In the genomic region with DNA sequence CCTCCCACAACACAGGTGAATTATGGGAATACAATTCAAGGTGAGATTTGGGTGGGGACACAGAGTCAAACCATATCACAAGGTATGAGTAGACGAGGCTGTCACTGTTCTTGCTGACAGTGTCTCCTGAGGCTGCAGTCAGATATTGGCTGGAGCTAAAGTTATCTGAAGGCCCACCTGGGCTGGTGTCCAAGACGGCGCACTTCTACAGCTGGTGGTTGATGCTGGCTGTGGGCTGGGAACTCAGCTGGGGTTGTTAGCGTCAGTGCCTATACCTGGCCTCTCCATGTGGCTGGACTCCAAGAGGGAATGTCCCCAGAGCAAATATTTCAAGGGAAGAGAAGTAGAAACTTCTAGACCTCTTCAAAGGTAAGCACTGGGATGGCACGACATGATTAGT, we compare ENCODE assay signal across 32 cellular contexts.
"Had no signal": no experiment of that assay in that cellular context is flagged by ENCODE, and none has a peak within 500 bp of the region (broad histone marks: within the 10 kb centered on the region; RNA-seq: fewer than 3 reads in every experiment).

No MANE protein-coding gene starts in this region.

- H3K36me3 Mint-ChIP-seq: activated CD8-positive, alpha-beta memory T cell treated with anti-CD3 and anti-CD28 coated beads, Interleukin-2, amount 10 ng/mL, durations not matched to agents 7 days and 5 days; activated naive CD8-positive, alpha-beta T cell; T-cell had no signal

- H3K27ac Mint-ChIP-seq: activated CD4-positive, alpha-beta memory T cell treated with anti-CD3 and anti-CD28 coated beads, Interleukin-2, amount 10 ng/mL, durations not matched to agents 7 days and 5 days; activated CD8-positive, alpha-beta memory T cell treated with anti-CD3 and anti-CD28 coated beads, Interleukin-2, amount 10 ng/mL, durations not matched to agents 7 days and 5 days; activated naive CD8-positive, alpha-beta T cell; activated naive CD8-positive, alpha-beta T cell treated with anti-CD3 and anti-CD28 coated beads, Interleukin-2, amount 50 U/mL, for 24 hours; T-helper 17 cell had no signal

- H3K27ac ChIP-seq: brain microvascular endothelial cell, Peyer's patch, WERI-Rb-1 had no signal

- H3K36me3 ChIP-seq: brain microvascular endothelial cell, Peyer's patch, WERI-Rb-1 had no signal

- H3K9me3 Mint-ChIP-seq: central memory CD8-positive, alpha-beta T cell had no signal

- H3K4me3 Mint-ChIP-seq: activated CD4-positive, alpha-beta memory T cell treated with anti-CD3 and anti-CD28 coated beads, Interleukin-2, amount 10 ng/mL, durations not matched to agents 7 days and 5 days; activated CD8-positive, alpha-beta memory T cell treated with anti-CD3 and anti-CD28 coated beads, Interleukin-2, amount 10 ng/mL, durations not matched to agents 7 days and 5 days; activated naive CD8-positive, alpha-beta T cell; activated naive CD8-positive, alpha-beta T cell treated with anti-CD3 and anti-CD28 coated beads, Interleukin-2, amount 50 U/mL, for 24 hours; central memory CD8-positive, alpha-beta T cell; T-cell; T-helper 17 cell had no signal

- ATAC-seq: activated CD8-positive, alpha-beta memory T cell treated with anti-CD3 and anti-CD28 coated beads, Interleukin-2, amount 10 ng/mL, durations not matched to agents 7 days and 5 days; activated naive CD8-positive, alpha-beta T cell treated with anti-CD3 and anti-CD28 coated beads, Interleukin-2, amount 50 U/mL, for 24 hours; PC-3; SK-N-SH treated with all-trans-retinoic acid at 6 μM for 48 hours; T-cell; T-helper 17 cell had no signal

- H3K4me3 ChIP-seq: Peyer's patch had no signal

- DNase-seq: activated CD4-positive, alpha-beta memory T cell treated with anti-CD3 and anti-CD28 coated beads, Interleukin-2, amount 10 ng/mL, durations not matched to agents 7 days and 5 days; activated CD4-positive, alpha-beta T cell treated with anti-CD3 and anti-CD28 coated beads for 1 hour; activated CD4-positive, alpha-beta T cell treated with anti-CD3 and anti-CD28 coated beads for 48 hours; activated CD4-positive, CD25-positive, alpha-beta regulatory T cell; activated CD8-positive, alpha-beta memory T cell treated with anti-CD3 and anti-CD28 coated beads for 24 hours; activated CD8-positive, alpha-beta memory T cell treated with anti-CD3 and anti-CD28 coated beads, Interleukin-2, amount 10 ng/mL, durations not matched to agents 7 days and 5 days; activated CD8-positive, alpha-beta memory T cell treated with anti-CD3 and anti-CD28 coated beads, Interleukin-2, amount 50 U/mL, for 48 hours; activated gamma-delta T cell; activated naive CD4-positive, alpha-beta T cell treated with Interleukin-2 at 50 U/mL for 16 hours; activated naive CD8-positive, alpha-beta T cell treated with anti-CD3 and anti-CD28 coated beads, Interleukin-2, amount 50 U/mL, for 24 hours; activated T-cell treated with anti-CD3 and anti-CD28 coated beads, Interleukin-2, amount 50 U/mL, for 48 hours; anterior cingulate cortex; brain microvascular endothelial cell; Karpas-422; NCI-H1436 treated with DMSO at 0.1 percent for 48 hours; NCI-H1694 treated with DMSO at 0.1 percent for 48 hours; NCI-H2029; NCI-H345; NCI-H524 treated with DMSO at 0.1 percent for 48 hours; NCI-H774; NK-92 treated with Interleukin-12 subunit alpha and Interleukin-12 subunit beta, amount 100 ng/mL, for 24 hours; PC-3; Peyer's patch; RPMI8226; SIG-M5; T-cell; T-helper 17 cell; T1000; WERI-Rb-1 had no signal

- H3K4me1 ChIP-seq: Peyer's patch had no signal

- H3K27me3 Mint-ChIP-seq: activated CD4-positive, alpha-beta memory T cell treated with anti-CD3 and anti-CD28 coated beads, Interleukin-2, amount 10 ng/mL, durations not matched to agents 7 days and 5 days; activated naive CD8-positive, alpha-beta T cell treated with anti-CD3 and anti-CD28 coated beads, Interleukin-2, amount 50 U/mL, for 24 hours had no signal

- H3K27me3 ChIP-seq: brain microvascular endothelial cell, Peyer's patch had no signal

- H3K9me3 ChIP-seq: Peyer's patch had no signal

- H3K4me1 Mint-ChIP-seq: activated CD4-positive, alpha-beta memory T cell treated with anti-CD3 and anti-CD28 coated beads, Interleukin-2, amount 10 ng/mL, durations not matched to agents 7 days and 5 days; activated CD8-positive, alpha-beta memory T cell treated with anti-CD3 and anti-CD28 coated beads, Interleukin-2, amount 10 ng/mL, durations not matched to agents 7 days and 5 days; activated naive CD8-positive, alpha-beta T cell treated with anti-CD3 and anti-CD28 coated beads, Interleukin-2, amount 50 U/mL, for 24 hours; central memory CD8-positive, alpha-beta T cell; T-cell; T-helper 17 cell had no signal
